ENCODE assay signal across 11 cellular contexts in genomic region chr11:71889181-71889872, GRCh38. TPM values are rescaled to one million over a fixed set of nuclear protein-coding genes. Genes with fewer than 3 reads are reported as not detected.
"Had no signal": no experiment of that assay in that cellular context is flagged by ENCODE, and none has a peak within 500 bp of the region (broad histone marks: within the 10 kb centered on the region; RNA-seq: fewer than 3 reads in every experiment).

No MANE protein-coding gene starts in this region.

RNA-seq across cellular contexts. Expression of gene DEFB131B, which starts 11.1 kb away (rescaled TPM):
- total RNA-seq: activated B cell treated with CpG ODN at 0.5 μM for 24 hours; activated CD4-positive, alpha-beta memory T cell treated with anti-CD3 and anti-CD28 coated beads, Interleukin-2, amount 10 ng/mL, durations not matched to agents 7 days and 5 days; activated CD8-positive, alpha-beta memory T cell treated with anti-CD3 and anti-CD28 coated beads, Interleukin-2, amount 10 ng/mL, durations not matched to agents 7 days and 5 days; activated naive CD8-positive, alpha-beta T cell treated with anti-CD3 and anti-CD28 coated beads for 36 hours; aorta; cardiac septum; MCF 10A; PC-9; Right ventricle myocardium inferior; SK-MEL-5; T-cell had no signal
- polyA plus RNA-seq: aorta had no signal

RNA-seq across cellular contexts. Expression of gene DEFB108B, which starts 56.3 kb away (rescaled TPM):
- total RNA-seq: activated B cell treated with CpG ODN at 0.5 μM for 24 hours; activated CD4-positive, alpha-beta memory T cell treated with anti-CD3 and anti-CD28 coated beads, Interleukin-2, amount 10 ng/mL, durations not matched to agents 7 days and 5 days; activated CD8-positive, alpha-beta memory T cell treated with anti-CD3 and anti-CD28 coated beads, Interleukin-2, amount 10 ng/mL, durations not matched to agents 7 days and 5 days; activated naive CD8-positive, alpha-beta T cell treated with anti-CD3 and anti-CD28 coated beads for 36 hours; aorta; cardiac septum; MCF 10A; PC-9; Right ventricle myocardium inferior; SK-MEL-5; T-cell had no signal
- polyA plus RNA-seq: aorta had no signal
